10 cellular contexts compared by ENCODE assay signal in genomic region chr2:54588244-54588899, GRCh38.
A peak's percentile ranks its signal among the peaks of the same experiment; 100 is the strongest.
DNase-seq lines count a peak whose midpoint lies in the region; ATAC-seq, FAIRE-seq and TF ChIP-seq lines count a peak whose summit lies in the region.
"Had no signal": no experiment of that assay in that cellular context is flagged by ENCODE, and none has a peak within 500 bp of the region (broad histone marks: within the 10 kb centered on the region; RNA-seq: fewer than 3 reads in every experiment).

No MANE protein-coding gene starts in this region.

- H3K4me1 ChIP-seq in GM23338 (ENCODE audit: insufficient read depth) (peaks cover 41% of the 10 kb centered on the region), mucosa of descending colon (ENCODE audit: low read depth) (peaks cover 54% of the 10 kb centered on the region), mammary epithelial cell (ENCODE audit: insufficient read depth, low read length) (peaks cover 10% of the 10 kb centered on the region), adrenal gland (replicated peaks in 1 of 2) (peaks cover 55 to 85% of the 10 kb centered on the region in 2 donors)

- no peaks in the 10 kb centered on the region for H3K9me3 ChIP-seq in mucosa of descending colon
- no peaks in the 10 kb centered on the region for H3K9me3 ChIP-seq in mammary epithelial cell (replicated peaks; ENCODE audit: insufficient read depth, low read length)
- no peaks in the 10 kb centered on the region for H3K9me3 ChIP-seq in adrenal gland (replicated peaks in 1 of 3)

- H3K4me3 Mint-ChIP-seq in GM23338 = no peak overlapping the region; the same call in 2 of the 3 replicates
- H3K4me3 Mint-ChIP-seq in activated T-helper 1 cell treated with anti-CD3 and anti-CD28 coated beads, Interleukin-12 subunit alpha, Interleukin-12 subunit beta, Interleukin-2, Interleukin-4 antibody, amounts not matched to agents 30 ng/mL and 10 ng/mL and 1 ng/mL, durations not matched to agents 14 hours and 24 hours and 36 hours = peak overlapping the region; percentile 48

- H3K4me2 ChIP-seq in GM23338 (peak overlapping the region; percentile 19; the same call in 1 of the 2 replicates), mammary epithelial cell (ENCODE audit: insufficient read depth, low read depth, low read length) (no peak overlapping the region)

- H3K27me3 ChIP-seq in GM23338 (ENCODE audit: insufficient read depth) (no peaks in the 10 kb centered on the region), mammary epithelial cell (ENCODE audit: insufficient read depth, low read length) (no peaks in the 10 kb centered on the region), adrenal gland (no peaks in the 10 kb centered on the region)

- 25% methylated on average over 1 of the region's 1 CpG for WGBS in mammary epithelial cell (ENCODE audit: low coverage, missing lambda C conversion rate)
- 52 to 69% (median 59%) methylated on average over 1 of the region's 1 CpG for WGBS in adrenal gland, 4 donors

- peak overlapping the region; percentile 89 for H3K27ac Mint-ChIP-seq in GM23338
- H3K27ac Mint-ChIP-seq in activated T-helper 1 cell treated with anti-CD3 and anti-CD28 coated beads, Interleukin-12 subunit alpha, Interleukin-12 subunit beta, Interleukin-2, Interleukin-4 antibody, amounts not matched to agents 30 ng/mL and 10 ng/mL and 1 ng/mL, durations not matched to agents 14 hours and 24 hours and 36 hours = peak overlapping the region; percentile 81

- peaks cover 8% of the 10 kb centered on the region for H3K27me3 Mint-ChIP-seq in GM23338 (ENCODE audit: insufficient read depth, low read depth, poor library complexity)
- H3K27me3 Mint-ChIP-seq in activated T-helper 1 cell treated with anti-CD3 and anti-CD28 coated beads, Interleukin-12 subunit alpha, Interleukin-12 subunit beta, Interleukin-2, Interleukin-4 antibody, amounts not matched to agents 30 ng/mL and 10 ng/mL and 1 ng/mL, durations not matched to agents 14 hours and 24 hours and 36 hours (ENCODE audit: insufficient read depth) = no peaks in the 10 kb centered on the region

- H2AFZ ChIP-seq in GM23338 (no peak overlapping the region), mammary epithelial cell (ENCODE audit: low read depth, low read length) (no peak overlapping the region)

- peak; percentile 85 for FAIRE-seq in GM12891 (lab: Jason Lieb, UNC)

- no peak for DNase-seq in GM12891 (ENCODE audit: insufficient read length, low spot score)
- no peak for DNase-seq in GM23338 (ENCODE audit: low spot score)
- no peak for DNase-seq in activated T-helper 1 cell treated with anti-CD3 and anti-CD28 coated beads, Interleukin-12 subunit alpha, Interleukin-12 subunit beta, Interleukin-2, Interleukin-4 antibody, amounts not matched to agents 30 ng/mL and 10 ng/mL and 1 ng/mL, durations not matched to agents 14 hours and 24 hours and 36 hours (ENCODE audit: low spot score)
- DNase-seq in mucosa of descending colon = no peak
- no peak for DNase-seq in GM10266 (ENCODE audit: extremely low spot score)
- no peak for DNase-seq in mammary epithelial cell
- no peak for DNase-seq in GM19238 (ENCODE audit: insufficient read length, low spot score)
- no peak for DNase-seq in adrenal gland
- DNase-seq: NCI-H446 treated with DMSO at 0.1 percent for 48 hours, SW 1271 had no signal

- TF ChIP-seq CTCF in GM23338 (conservative IDR thresholded peaks at IDR 0.05; ENCODE audit: low read depth in 2 of 2) (no peak), mucosa of descending colon (IDR thresholded peaks at IDR 0.05) (no peak), GM10266 (IDR thresholded peaks at IDR 0.05; ENCODE audit: control insufficient read depth, insufficient read depth, low read depth, missing control alignments) (no peak), mammary epithelial cell (conservative IDR thresholded peaks at IDR 0.05 in 1 of 2, IDR thresholded peaks at IDR 0.05 in 1 of 2; ENCODE audit: extremely low read depth in 1 of 2, insufficient read depth in 1 of 2, low read depth in 1 of 2, low read length in 2 of 2) (no peak), adrenal gland (IDR thresholded peaks at IDR 0.05) (no peak)

- no TSS peak for BruUV-seq in mammary epithelial cell (replicated peaks; lab: Mats Ljungman, UMichigan)

- dilution Hi-C loops in mammary epithelial cell (cut with HindIII; ENCODE audit: low sequenced_read_pairs) = no loop called here

- no peaks in the 10 kb centered on the region for H3F3A ChIP-seq in GM23338 (replicated peaks; ENCODE audit: low read depth)

- in situ Hi-C loops in mammary epithelial cell (cut with MboI; ENCODE audit: low sequenced_read_pairs in 2 of 2) = no loop called here

- H3K4me3 ChIP-seq in GM23338 (no peak overlapping the region), mucosa of descending colon (no peak overlapping the region), mammary epithelial cell (replicated peaks in 1 of 3; ENCODE audit: insufficient read depth in 1 of 3, low read depth in 2 of 3, low read length in 3 of 3) (no peak overlapping the region), adrenal gland (no peak overlapping the region)

- H3K36me3 Mint-ChIP-seq in GM23338 (ENCODE audit: low read depth) = no peaks in the 10 kb centered on the region
- peaks cover 11% of the 10 kb centered on the region for H3K36me3 Mint-ChIP-seq in activated T-helper 1 cell treated with anti-CD3 and anti-CD28 coated beads, Interleukin-12 subunit alpha, Interleukin-12 subunit beta, Interleukin-2, Interleukin-4 antibody, amounts not matched to agents 30 ng/mL and 10 ng/mL and 1 ng/mL, durations not matched to agents 14 hours and 24 hours and 36 hours (ENCODE audit: low read depth)

- intact Hi-C loops in activated T-helper 1 cell treated with anti-CD3 and anti-CD28 coated beads, Interleukin-12 subunit alpha, Interleukin-12 subunit beta, Interleukin-2, Interleukin-4 antibody, amounts not matched to agents 30 ng/mL and 10 ng/mL and 1 ng/mL, durations not matched to agents 14 hours and 24 hours and 36 hours (cut with micrococcal nuclease) = no loop called here
- intact Hi-C loops in mucosa of descending colon (cut with DNase I, micrococcal nuclease) = no loop called here
- intact Hi-C loops in mammary epithelial cell (cut with micrococcal nuclease) = no loop called here
- intact Hi-C loops in adrenal gland (cut with DNase I) = no loop called here

- no peaks in the 10 kb centered on the region for H3K9me2 ChIP-seq in GM23338 (ENCODE audit: insufficient read depth)

- TF ChIP-seq POLR2A in GM12891 (IDR thresholded peaks at IDR 0.05; ENCODE audit: low read depth, low read length) (no peak), adrenal gland (IDR thresholded peaks at IDR 0.05) (no peak)

- CTCF ChIA-PET in mammary epithelial cell (lab: Charles Lee; ENCODE audit: low non-redundant PET) = interaction anchor here (0.6 kb wide), 1 partner anchor 421 kb away, joined by 4 read pairs; no protein-coding TSS in a partner anchor

- H4K20me1 ChIP-seq in GM23338 (replicated peaks; ENCODE audit: insufficient read depth) = peaks cover 75% of the 10 kb centered on the region
- H4K20me1 ChIP-seq in mammary epithelial cell (ENCODE audit: insufficient read depth, low read length) = no peaks in the 10 kb centered on the region

- no peaks in the 10 kb centered on the region for H3K9me3 Mint-ChIP-seq in GM23338
- H3K9me3 Mint-ChIP-seq in activated T-helper 1 cell treated with anti-CD3 and anti-CD28 coated beads, Interleukin-12 subunit alpha, Interleukin-12 subunit beta, Interleukin-2, Interleukin-4 antibody, amounts not matched to agents 30 ng/mL and 10 ng/mL and 1 ng/mL, durations not matched to agents 14 hours and 24 hours and 36 hours = no peaks in the 10 kb centered on the region

- ATAC-seq in GM23338 (peak; percentile 66), mucosa of descending colon (peak; percentile 32)

- H3K36me3 ChIP-seq in GM23338 (ENCODE audit: insufficient read depth) (no peaks in the 10 kb centered on the region), mucosa of descending colon (ENCODE audit: low read depth) (no peaks in the 10 kb centered on the region), mammary epithelial cell (ENCODE audit: insufficient read depth, low read length) (peaks cover 2% of the 10 kb centered on the region), adrenal gland (replicated peaks in 1 of 2) (no peaks in the 10 kb centered on the region)

- H3K4me1 Mint-ChIP-seq in GM23338 = peaks cover 47% of the 10 kb centered on the region
- peaks cover 88% of the 10 kb centered on the region for H3K4me1 Mint-ChIP-seq in activated T-helper 1 cell treated with anti-CD3 and anti-CD28 coated beads, Interleukin-12 subunit alpha, Interleukin-12 subunit beta, Interleukin-2, Interleukin-4 antibody, amounts not matched to agents 30 ng/mL and 10 ng/mL and 1 ng/mL, durations not matched to agents 14 hours and 24 hours and 36 hours (ENCODE audit: low read depth)

- no peak overlapping the region for H3K27ac ChIP-seq in GM23338 (ENCODE audit: low read depth)
- no peak overlapping the region for H3K27ac ChIP-seq in mammary epithelial cell (ENCODE audit: insufficient read depth, low read depth, low read length)
- H3K27ac ChIP-seq in adrenal gland = peak overlapping the region in 2 of 5 donors; percentile 81

- H3K79me2 ChIP-seq in GM23338 (replicated peaks; ENCODE audit: insufficient read depth) (peaks cover 100% of the 10 kb centered on the region), mammary epithelial cell (ENCODE audit: insufficient read depth, low read length) (peaks cover 97% of the 10 kb centered on the region)

- no peak overlapping the region for H3K9ac ChIP-seq in mammary epithelial cell (ENCODE audit: insufficient read depth, low read length)

TF ChIP-seq in GM12891, 5 proteins besides CTCF, POLR2A, EP300 and RAD21:
- no peak for TF ChIP-seq SPI1 (IDR thresholded peaks at IDR 0.05; ENCODE audit: low read depth, low read length)
- no peak for TF ChIP-seq PAX5 (IDR thresholded peaks at IDR 0.05; ENCODE audit: insufficient read depth, low read length, severe bottlenecking)
- no peak for TF ChIP-seq POU2F2 (IDR thresholded peaks at IDR 0.05; ENCODE audit: low read depth, low read length)

TF ChIP-seq in GM23338, 12 proteins besides CTCF, POLR2A, EP300 and RAD21 (continues in another document):
- no peak for TF ChIP-seq EZH2 (IDR thresholded peaks at IDR 0.05; ENCODE audit: low read depth, unreplicated experiment)
